In the genomic region with DNA sequence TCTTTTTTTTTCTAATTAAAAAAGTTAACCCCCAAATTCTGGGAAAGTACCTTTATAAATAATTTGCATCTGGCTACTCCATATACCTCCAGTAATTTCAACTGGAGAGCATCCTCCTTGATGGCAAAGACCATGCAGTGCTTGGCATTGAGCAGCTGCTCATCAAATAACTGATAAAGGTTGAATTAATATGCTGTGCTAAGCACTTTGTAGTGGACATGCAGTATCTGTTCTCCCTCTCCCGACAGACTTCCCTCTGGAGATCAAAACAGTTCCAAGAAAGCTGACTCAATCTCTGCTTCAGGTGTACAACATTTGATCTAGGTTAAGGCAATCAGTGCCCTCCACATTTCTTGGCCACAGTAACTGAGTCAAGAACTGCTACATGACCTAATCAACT, we compare ENCODE assay signal across 26 cellular contexts.
"Had no signal": no experiment of that assay in that cellular context is flagged by ENCODE, and none has a peak within 500 bp of the region (broad histone marks: within the 10 kb centered on the region; RNA-seq: fewer than 3 reads in every experiment).

No MANE protein-coding gene starts in this region.

- H3K4me3 ChIP-seq: MG63, Peyer's patch had no signal

- H3K27me3 Mint-ChIP-seq: activated CD8-positive, alpha-beta memory T cell treated with anti-CD3 and anti-CD28 coated beads, Interleukin-2, amount 10 ng/mL, durations not matched to agents 7 days and 5 days; activated naive CD8-positive, alpha-beta T cell treated with anti-CD3 and anti-CD28 coated beads, Interleukin-2, amount 50 U/mL, for 24 hours; activated T-cell treated with anti-CD3 and anti-CD28 coated beads, Interleukin-2, amount 50 U/mL, for 24 hours; T-helper 17 cell had no signal

- DNase-seq: activated CD4-positive, alpha-beta T cell treated with anti-CD3 and anti-CD28 coated beads for 48 hours; activated CD4-positive, alpha-beta T cell treated with anti-CD3 and anti-CD28 coated beads, Interleukin-2, amount 50 U/mL, for 48 hours; activated CD4-positive, CD25-positive, alpha-beta regulatory T cell treated with anti-CD3 and anti-CD28 coated beads, Interleukin-2, amount 50 U/mL, for 72 hours; activated CD8-positive, alpha-beta memory T cell treated with anti-CD3 and anti-CD28 coated beads, Interleukin-2, amount 10 ng/mL, durations not matched to agents 7 days and 5 days; activated effector memory CD4-positive, alpha-beta T cell treated with Interleukin-2 at 50 U/mL for 16 hours; activated naive CD4-positive, alpha-beta T cell treated with Interleukin-2 at 50 U/mL for 16 hours; activated naive CD8-positive, alpha-beta T cell treated with anti-CD3 and anti-CD28 coated beads, Interleukin-2, amount 50 U/mL, for 24 hours; activated T-cell treated with anti-CD3 and anti-CD28 coated beads, Interleukin-2, amount 50 U/mL, for 24 hours; amygdala; brain microvascular endothelial cell; KG1; MG63; NCI-H1105; NCI-H1436 treated with DMSO at 0.1 percent for 48 hours; NCI-H187; NCI-H2081; NCI-H446; NCI-H524; Peyer's patch; SHP77 treated with DMSO at 0.1 percent for 48 hours; T-helper 17 cell; T-helper 9 cell had no signal

- H3K9me3 Mint-ChIP-seq: activated naive CD4-positive, alpha-beta T cell treated with anti-CD3 and anti-CD28 coated beads, Interleukin-2, amount 50 U/mL, for 72 hours; activated naive CD8-positive, alpha-beta T cell treated with anti-CD3 and anti-CD28 coated beads, Interleukin-2, amount 50 U/mL, for 24 hours; activated T-cell treated with anti-CD3 and anti-CD28 coated beads, Interleukin-2, amount 50 U/mL, for 24 hours; activated T-helper 1 cell treated with anti-CD3 and anti-CD28 coated beads, Interleukin-12 subunit alpha, Interleukin-12 subunit beta, Interleukin-2, Interleukin-4 antibody, amounts not matched to agents 30 ng/mL and 10 ng/mL and 1 ng/mL, durations not matched to agents 14 hours and 24 hours and 36 hours; WTC11 had no signal

- H3K27ac ChIP-seq: brain microvascular endothelial cell, Peyer's patch had no signal

- H3K27me3 ChIP-seq: brain microvascular endothelial cell, MG63, Peyer's patch had no signal

- H3K4me3 Mint-ChIP-seq: activated CD8-positive, alpha-beta memory T cell treated with anti-CD3 and anti-CD28 coated beads, Interleukin-2, amount 10 ng/mL, durations not matched to agents 7 days and 5 days; activated naive CD8-positive, alpha-beta T cell treated with anti-CD3 and anti-CD28 coated beads, Interleukin-2, amount 50 U/mL, for 24 hours; activated T-cell treated with anti-CD3 and anti-CD28 coated beads, Interleukin-2, amount 50 U/mL, for 24 hours; activated T-helper 1 cell treated with anti-CD3 and anti-CD28 coated beads, Interleukin-12 subunit alpha, Interleukin-12 subunit beta, Interleukin-2, Interleukin-4 antibody, amounts not matched to agents 30 ng/mL and 10 ng/mL and 1 ng/mL, durations not matched to agents 14 hours and 24 hours and 36 hours; T-helper 17 cell; WTC11 had no signal

- H3K36me3 Mint-ChIP-seq: WTC11 had no signal

- H3K36me3 ChIP-seq: brain microvascular endothelial cell had no signal

- ATAC-seq: activated CD8-positive, alpha-beta memory T cell treated with anti-CD3 and anti-CD28 coated beads, Interleukin-2, amount 10 ng/mL, durations not matched to agents 7 days and 5 days; activated naive CD4-positive, alpha-beta T cell treated with anti-CD3 and anti-CD28 coated beads, Interleukin-2, amount 50 U/mL, for 72 hours; activated naive CD8-positive, alpha-beta T cell treated with anti-CD3 and anti-CD28 coated beads, Interleukin-2, amount 50 U/mL, for 24 hours; T-helper 17 cell; WTC11 had no signal

- H3K9me3 ChIP-seq: MG63, Peyer's patch had no signal

- FAIRE-seq: astrocyte had no signal

- H3K27ac Mint-ChIP-seq: activated CD8-positive, alpha-beta memory T cell treated with anti-CD3 and anti-CD28 coated beads, Interleukin-2, amount 10 ng/mL, durations not matched to agents 7 days and 5 days; activated naive CD4-positive, alpha-beta T cell treated with anti-CD3 and anti-CD28 coated beads, Interleukin-2, amount 50 U/mL, for 72 hours; activated naive CD8-positive, alpha-beta T cell treated with anti-CD3 and anti-CD28 coated beads, Interleukin-2, amount 50 U/mL, for 24 hours; activated T-cell treated with anti-CD3 and anti-CD28 coated beads, Interleukin-2, amount 50 U/mL, for 24 hours; activated T-helper 1 cell treated with anti-CD3 and anti-CD28 coated beads, Interleukin-12 subunit alpha, Interleukin-12 subunit beta, Interleukin-2, Interleukin-4 antibody, amounts not matched to agents 30 ng/mL and 10 ng/mL and 1 ng/mL, durations not matched to agents 14 hours and 24 hours and 36 hours; T-helper 17 cell; WTC11 had no signal
